8 cellular contexts compared by ENCODE assay signal in the genomic region with DNA sequence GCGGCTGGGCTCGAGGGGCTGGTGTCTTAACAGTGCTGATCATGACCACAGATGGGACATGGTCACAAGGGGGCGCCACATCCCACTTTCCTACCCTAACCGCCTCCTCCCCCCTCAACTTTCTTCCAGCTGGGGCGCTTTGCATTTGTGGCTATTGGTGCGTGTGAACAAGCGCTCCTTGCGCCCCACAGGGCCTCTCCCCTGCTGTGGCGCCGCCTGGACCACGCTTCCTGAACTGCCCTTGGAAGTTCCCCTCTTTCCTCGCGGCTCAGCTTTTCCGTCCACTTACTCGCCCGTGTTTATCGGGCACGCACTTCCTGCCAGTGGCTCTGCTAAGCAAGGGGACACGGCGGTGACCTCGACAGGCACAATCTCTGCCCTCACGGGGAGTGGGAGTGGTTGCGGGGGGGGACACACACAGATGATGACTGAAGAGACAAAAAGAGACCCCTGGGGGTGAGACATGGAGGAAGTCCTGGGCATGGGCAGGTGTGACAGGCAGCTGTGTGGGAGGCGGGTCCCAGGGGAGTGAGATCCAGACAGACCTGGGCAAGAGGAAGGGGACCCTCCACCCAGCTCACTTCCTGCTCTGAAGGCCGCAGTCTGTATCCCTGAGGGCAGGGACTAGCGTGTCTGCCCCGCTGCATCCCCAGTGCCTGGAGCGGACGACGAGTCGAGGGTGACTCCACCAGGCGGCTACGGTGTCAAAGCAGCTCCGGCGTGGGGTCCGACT. TPM values are rescaled to one million over a fixed set of nuclear protein-coding genes. Genes with fewer than 3 reads are reported as not detected.
DNase-seq lines count a peak whose midpoint lies in the region; ATAC-seq lines count a peak whose summit lies in the region.

No MANE protein-coding gene starts in this region.

- H3K9me3 Mint-ChIP-seq in activated CD4-positive, alpha-beta memory T cell treated with anti-CD3 and anti-CD28 coated beads, Interleukin-2, amount 10 ng/mL, durations not matched to agents 7 days and 5 days, result no peaks in the 10 kb centered on the region

- no peak overlapping the region for H3K27ac ChIP-seq in effector memory CD4-positive, alpha-beta T cell (ENCODE audit: insufficient read depth, low read length, poor library complexity, severe bottlenecking)

- H3K9me3 ChIP-seq in effector memory CD4-positive, alpha-beta T cell (ENCODE audit: control insufficient read depth, low read length), result no peaks in the 10 kb centered on the region

- no peaks in the 10 kb centered on the region for H3K36me3 ChIP-seq in effector memory CD4-positive, alpha-beta T cell (ENCODE audit: control insufficient read depth, insufficient read depth, low read length)

- H3K27ac Mint-ChIP-seq in activated CD4-positive, alpha-beta memory T cell treated with anti-CD3 and anti-CD28 coated beads, Interleukin-2, amount 10 ng/mL, durations not matched to agents 7 days and 5 days, result no peak overlapping the region

- H3K27me3 Mint-ChIP-seq in activated CD4-positive, alpha-beta memory T cell treated with anti-CD3 and anti-CD28 coated beads, Interleukin-2, amount 10 ng/mL, durations not matched to agents 7 days and 5 days, result peaks cover 4% of the 10 kb centered on the region

- no peaks in the 10 kb centered on the region for H3K36me3 Mint-ChIP-seq in activated CD4-positive, alpha-beta memory T cell treated with anti-CD3 and anti-CD28 coated beads, Interleukin-2, amount 10 ng/mL, durations not matched to agents 7 days and 5 days (ENCODE audit: low read depth)

- peak; percentile 80 for ATAC-seq in GM18502 (IDR thresholded peaks at IDR 0.05; ENCODE audit: poor library complexity, unreplicated experiment)
- ATAC-seq in HG03066 (IDR thresholded peaks at IDR 0.05; ENCODE audit: low read depth, unreplicated experiment), result peak; percentile 63
- ATAC-seq in GM19324 (IDR thresholded peaks at IDR 0.05; ENCODE audit: low FRiP score, unreplicated experiment), result no peak

- H3K4me1 ChIP-seq in effector memory CD4-positive, alpha-beta T cell (ENCODE audit: control insufficient read depth, insufficient read depth, low read length, poor library complexity, severe bottlenecking), result peaks cover 7% of the 10 kb centered on the region

- peak overlapping the region; percentile 47 for H3K4me3 ChIP-seq in effector memory CD4-positive, alpha-beta T cell (ENCODE audit: insufficient read depth, low read depth, low read length, poor library complexity, severe bottlenecking)

- CTCF ChIA-PET in activated CD4-positive, alpha-beta memory T cell treated with anti-CD3 and anti-CD28 coated beads, Interleukin-2, amount 10 ng/mL, durations not matched to agents 7 days and 5 days (lab: Charles Lee), result interaction anchor here (0.5 to 6.0 kb wide), 21 partner anchors 9 to 566 kb away, joined by 3 to 34 read pairs (median 3); no protein-coding TSS in a partner anchor

- peak overlapping the region; percentile 68 for H3K4me3 Mint-ChIP-seq in activated CD4-positive, alpha-beta memory T cell treated with anti-CD3 and anti-CD28 coated beads, Interleukin-2, amount 10 ng/mL, durations not matched to agents 7 days and 5 days

- DNase-seq in NCI-H524 treated with DMSO at 0.1 percent for 48 hours (lab: John Stamatoyannopoulos, UW), result peak; percentile 49
- DNase-seq in activated CD4-positive, alpha-beta memory T cell treated with anti-CD3 and anti-CD28 coated beads, Interleukin-2, amount 10 ng/mL, durations not matched to agents 7 days and 5 days, result peak; percentile 76
- DNase-seq in effector memory CD4-positive, alpha-beta T cell, result peak; percentile 15 to 45 (median 41)
- DNase-seq in mesenteric fat pad (ENCODE audit: low spot score), result peak; percentile 93
- peak; percentile 25 for DNase-seq in stimulated activated CD8-positive, alpha-beta memory T cell treated with anti-CD3 and anti-CD28 coated beads, Interleukin-12 subunit alpha, Interleukin-12 subunit beta, amount 100 ng/mL, for 4 hours (ENCODE audit: low read depth)

- POLR2A ChIA-PET in activated CD4-positive, alpha-beta memory T cell treated with anti-CD3 and anti-CD28 coated beads, Interleukin-2, amount 10 ng/mL, durations not matched to agents 7 days and 5 days (lab: Charles Lee), result interaction anchor here (0.6 to 1.2 kb wide), 3 partner anchors 39 to 90 kb away, joined by 3 to 4 read pairs (median 3); partner anchors contain the start of gene ZNF444

- H3K4me1 Mint-ChIP-seq in activated CD4-positive, alpha-beta memory T cell treated with anti-CD3 and anti-CD28 coated beads, Interleukin-2, amount 10 ng/mL, durations not matched to agents 7 days and 5 days, result peaks cover 10% of the 10 kb centered on the region

- H3K27me3 ChIP-seq in effector memory CD4-positive, alpha-beta T cell (replicated peaks; ENCODE audit: control insufficient read depth, insufficient read depth, low read length, poor library complexity, severe bottlenecking), result no peaks in the 10 kb centered on the region

RNA-seq across cellular contexts. Expression of gene ZNF787, which starts 40.3 kb away (rescaled TPM):
- total RNA-seq in activated CD4-positive, alpha-beta memory T cell treated with anti-CD3 and anti-CD28 coated beads, Interleukin-2, amount 10 ng/mL, durations not matched to agents 7 days and 5 days, result 10 to 100 TPM; 30.0 to 31.1 TPM
- 35.1 TPM for total RNA-seq in mesenteric fat pad

Comparison
In these comparisons a context has a peak if more than half of its experiments do, and no peak if none do; other contexts are left out.
1. DNase-seq: peak in every context shown above with its lines; median percentile 93 in mesenteric fat pad; 76 in activated CD4-positive, alpha-beta memory T cell treated with anti-CD3 and anti-CD28 coated beads, Interleukin-2, amount 10 ng/mL, durations not matched to agents 7 days and 5 days; 49 in NCI-H524 treated with DMSO at 0.1 percent for 48 hours; 41 in effector memory CD4-positive, alpha-beta T cell; 25 in stimulated activated CD8-positive, alpha-beta memory T cell treated with anti-CD3 and anti-CD28 coated beads, Interleukin-12 subunit alpha, Interleukin-12 subunit beta, amount 100 ng/mL, for 4 hours.